Comparison of ENCODE assay signal across 14 cellular contexts in genomic region chr16:760498-761343, GRCh38. TPM values are rescaled to one million over a fixed set of nuclear protein-coding genes. Genes with fewer than 3 reads are reported as not detected.
DNase-seq lines count a peak whose midpoint lies in the region; ATAC-seq, FAIRE-seq and TF ChIP-seq lines count a peak whose summit lies in the region.
"Had no signal": no experiment of that assay in that cellular context is flagged by ENCODE, and none has a peak within 500 bp of the region (broad histone marks: within the 10 kb centered on the region; RNA-seq: fewer than 3 reads in every experiment).

Gene MSLN (plus strand): TSS chr16:760734. CDS start chr16:762681, 1,947 bp downstream.

- no peak for TF ChIP-seq CTCF in GM13977 (IDR thresholded peaks at IDR 0.05; ENCODE audit: extremely low read depth, insufficient read depth, missing control alignments)

- peak; percentile 68 for DNase-seq in Right ventricle myocardium inferior (ENCODE audit: missing footprints)
- no peak for DNase-seq in cardiac septum (ENCODE audit: low spot score)
- peak; percentile 51 for DNase-seq in amniotic epithelial cell (ENCODE audit: low read depth)
- DNase-seq in left colon: peak in 1 of 2 donors; percentile 23
- DNase-seq in urothelium cell line (ENCODE audit: low spot score): peak; percentile 72
- no peak for DNase-seq in COLO668 (lab: John Stamatoyannopoulos, UW; ENCODE audit: unreplicated experiment)
- no peak for DNase-seq in GM13977 (ENCODE audit: low spot score)
- DNase-seq in UCSD-AML1 (lab: John Stamatoyannopoulos, UW; ENCODE audit: unreplicated experiment): no peak
- DNase-seq: adrenal gland, NCI-H146, NCI-H748 treated with DMSO at 0.1 percent for 48 hours had no signal

- peak; percentile 19 for ATAC-seq in Right ventricle myocardium inferior
- peak; percentile 59 for ATAC-seq in left colon
- ATAC-seq: activated CD4-positive, CD25-positive, alpha-beta regulatory T cell treated with anti-CD3 and anti-CD28 coated beads, Interleukin-2, amount 50 U/mL, for 24 hours; GM12878 had no signal

- intact Hi-C loops in Right ventricle myocardium inferior (cut with DNase I) (no loop called here), cardiac septum (cut with DNase I) (no loop called here), left colon (cut with DNase I, micrococcal nuclease) (no loop called here)

- in situ Hi-C loops in GM13977 (cut with MboI; ENCODE audit: low pct_unique_long_range_greater_than_20kb, low sequenced_read_pairs, unreplicated experiment): no loop called here

- FAIRE-seq in urothelium cell line (lab: Jason Lieb, UNC): no peak
- FAIRE-seq: GM12878, GM19239 had no signal

RNA-seq across cellular contexts. Expression of gene MSLN, which starts in this region (rescaled TPM):
- total RNA-seq in Right ventricle myocardium inferior (1.9 TPM), cardiac septum (not detected), left colon (1 to 10 TPM; 6.4 to 7.0 TPM)
- total RNA-seq: GM12878 had no signal

Comparison
In these comparisons a context has a peak if more than half of its experiments do, and no peak if none do; other contexts are left out.
1. DNase-seq: peak in Right ventricle myocardium inferior (single experiment), amniotic epithelial cell (single experiment) and urothelium cell line (single experiment); none in cardiac septum (single experiment), COLO668 (single experiment), GM13977 (single experiment) and UCSD-AML1 (single experiment).